23 cellular contexts compared by ENCODE assay signal in genomic region chr19:33332248-33332647, GRCh38. TPM values are rescaled to one million over a fixed set of nuclear protein-coding genes. Genes with fewer than 3 reads are reported as not detected.
DNase-seq lines count a peak whose midpoint lies in the region; ATAC-seq, FAIRE-seq and TF ChIP-seq lines count a peak whose summit lies in the region.
"Had no signal": no experiment of that assay in that cellular context is flagged by ENCODE, and none has a peak within 500 bp of the region (broad histone marks: within the 10 kb centered on the region; RNA-seq: fewer than 3 reads in every experiment).

No MANE protein-coding gene starts in this region.

- peak overlapping the region; percentile 2 for H3K27ac ChIP-seq in parathyroid adenoma
- H3K27ac ChIP-seq: coronary artery, KMS-11, VCaP had no signal

- intact Hi-C loops in activated B cell treated with CpG ODN at 0.5 μM for 24 hours (cut with micrococcal nuclease): no loop called here

- H3K79me2 ChIP-seq in parathyroid adenoma: no peaks in the 10 kb centered on the region

- H3K9me3 Mint-ChIP-seq in activated B cell treated with CpG ODN at 0.5 μM for 24 hours: peaks cover 4% of the 10 kb centered on the region
- H3K9me3 Mint-ChIP-seq: activated T-cell treated with anti-CD3 and anti-CD28 coated beads, Interleukin-2, amount 50 U/mL, for 24 hours; stimulated activated naive CD8-positive, alpha-beta T cell treated with anti-CD3 and anti-CD28 coated beads, Interleukin-15, amount 100 ng/mL, for 72 hours had no signal

- no peak overlapping the region for H3K4me2 ChIP-seq in parathyroid adenoma (ENCODE audit: low read length)
- H3K4me2 ChIP-seq: KMS-11 had no signal

- ATAC-seq in activated B cell treated with CpG ODN at 0.5 μM for 24 hours (ENCODE audit: low read depth) (peak; percentile 49), GM19463 (IDR thresholded peaks at IDR 0.05; ENCODE audit: unreplicated experiment) (no peak)
- ATAC-seq: HCT116; Panc1; stimulated activated naive CD8-positive, alpha-beta T cell treated with anti-CD3 and anti-CD28 coated beads, Interleukin-15, amount 100 ng/mL, for 72 hours had no signal

- TF ChIP-seq CTCF in activated B cell treated with CpG ODN at 0.5 μM for 24 hours (IDR thresholded peaks at IDR 0.05): no peak
- TF ChIP-seq CTCF in parathyroid adenoma (IDR thresholded peaks at IDR 0.05): no peak

- H3K27me3 ChIP-seq in parathyroid adenoma (ENCODE audit: control insufficient read depth, insufficient read depth, low read length): no peaks in the 10 kb centered on the region

- no peaks in the 10 kb centered on the region for H3K9me3 ChIP-seq in parathyroid adenoma (ENCODE audit: control insufficient read depth, low read length)

- peaks cover 7% of the 10 kb centered on the region for H3K27me3 Mint-ChIP-seq in activated B cell treated with CpG ODN at 0.5 μM for 24 hours

- no peak overlapping the region for H2AFZ ChIP-seq in parathyroid adenoma

- FAIRE-seq in GM19239 (lab: Jason Lieb, UNC): no peak
- no peak for FAIRE-seq in HTR-8/SVneo (lab: Jason Lieb, UNC)
- FAIRE-seq: keratinocyte had no signal

- no peak overlapping the region for H3K9ac ChIP-seq in parathyroid adenoma
- H3K9ac ChIP-seq: KMS-11 had no signal

- peak overlapping the region; percentile 44 for H3K4me3 Mint-ChIP-seq in activated B cell treated with CpG ODN at 0.5 μM for 24 hours
- H3K4me3 Mint-ChIP-seq: activated naive CD8-positive, alpha-beta T cell; activated T-cell treated with anti-CD3 and anti-CD28 coated beads, Interleukin-2, amount 50 U/mL, for 24 hours; stimulated activated naive CD8-positive, alpha-beta T cell treated with anti-CD3 and anti-CD28 coated beads, Interleukin-15, amount 100 ng/mL, for 72 hours had no signal

- peak overlapping the region; percentile 70 for H3K27ac Mint-ChIP-seq in activated B cell treated with CpG ODN at 0.5 μM for 24 hours
- H3K27ac Mint-ChIP-seq: activated naive CD8-positive, alpha-beta T cell; activated T-cell treated with anti-CD3 and anti-CD28 coated beads, Interleukin-2, amount 50 U/mL, for 24 hours had no signal

- H3K4me1 ChIP-seq in parathyroid adenoma: no peaks in the 10 kb centered on the region

- peaks cover 19% of the 10 kb centered on the region for H3K4me1 Mint-ChIP-seq in activated B cell treated with CpG ODN at 0.5 μM for 24 hours
- H3K4me1 Mint-ChIP-seq: stimulated activated naive CD8-positive, alpha-beta T cell treated with anti-CD3 and anti-CD28 coated beads, Interleukin-15, amount 100 ng/mL, for 72 hours had no signal

- no peak overlapping the region for H3K4me3 ChIP-seq in parathyroid adenoma (ENCODE audit: low read depth, low read length)
- H3K4me3 ChIP-seq: coronary artery had no signal

- CTCF ChIA-PET in activated B cell treated with CpG ODN at 0.5 μM for 24 hours (lab: Charles Lee): no interaction called here

- H3K36me3 ChIP-seq in parathyroid adenoma (ENCODE audit: control insufficient read depth, insufficient read depth, low read length): no peaks in the 10 kb centered on the region

- POLR2A ChIA-PET in activated B cell treated with CpG ODN at 0.5 μM for 24 hours (lab: Charles Lee): interaction anchor here (0.7 to 1.2 kb wide), 2 partner anchors 30 to 42 kb away, joined by 3 read pairs; partner anchors contain the start of gene CEBPA

- DNase-seq in CD1c-positive myeloid dendritic cell (ENCODE audit: extremely low spot score) (peak; percentile 87), NOMO-1 treated with DMSO at 0.1 percent for 48 hours (lab: John Stamatoyannopoulos, UW; ENCODE audit: unreplicated experiment) (peak; percentile 99), activated B cell treated with CpG ODN at 0.5 μM for 24 hours (no peak), GM19239 (ENCODE audit: insufficient read length, low spot score) (no peak), DMS153 (lab: John Stamatoyannopoulos, UW) (no peak), HTR-8/SVneo (ENCODE audit: insufficient read length, low spot score) (no peak)
- DNase-seq: activated CD4-positive, alpha-beta T cell treated with anti-CD3 and anti-CD28 coated beads, Interleukin-2, amount 50 U/mL, for 48 hours; activated T-cell treated with anti-CD3 and anti-CD28 coated beads, Interleukin-2, amount 50 U/mL, for 24 hours; Calu3; NCI-H2107; NCI-H526 treated with DMSO at 0.1 percent for 48 hours; stimulated activated CD4-positive, alpha-beta T cell treated with anti-CD3 and anti-CD28 coated beads, Interleukin-15, amount 100 ng/mL, for 24 hours; stimulated activated naive CD8-positive, alpha-beta T cell treated with anti-CD3 and anti-CD28 coated beads, Interleukin-15, amount 100 ng/mL, for 72 hours; SW 1271 had no signal

- H3K36me3 Mint-ChIP-seq in activated B cell treated with CpG ODN at 0.5 μM for 24 hours (ENCODE audit: low read depth): no peaks in the 10 kb centered on the region
- H3K36me3 Mint-ChIP-seq: activated naive CD8-positive, alpha-beta T cell had no signal

RNA-seq across cellular contexts. Expression of gene CEBPA, which starts 29.9 kb away (rescaled TPM):
- total RNA-seq in activated B cell treated with CpG ODN at 0.5 μM for 24 hours: 0.51 and 0.83 TPM in 2 replicates

RNA-seq across cellular contexts. Expression of gene CEBPG, which starts 41.3 kb away (rescaled TPM):
- total RNA-seq in activated B cell treated with CpG ODN at 0.5 μM for 24 hours: 30.6 and 32.0 TPM in 2 replicates

Comparison
In these comparisons a context has a peak if more than half of its experiments do, and no peak if none do; other contexts are left out.
1. DNase-seq: peak in CD1c-positive myeloid dendritic cell (single experiment) and NOMO-1 treated with DMSO at 0.1 percent for 48 hours (single experiment); none in activated B cell treated with CpG ODN at 0.5 μM for 24 hours (single experiment), GM19239 (single experiment), DMS153 (single experiment) and HTR-8/SVneo (single experiment).